ENCODE assay signal across 2 cellular contexts in genomic region chr17:65567566-65567965, GRCh38.
TF ChIP-seq lines count a peak whose summit lies in the region.

No MANE protein-coding gene starts in this region.

TF ChIP-seq in GM12891, 5 proteins besides CTCF, POLR2A, EP300 and RAD21 (continued from another document):
- no peak for TF ChIP-seq POLR2AphosphoS5 (IDR thresholded peaks at IDR 0.05; ENCODE audit: low read depth, low read length)
TF ChIP-seq in GM12891: peak in this region for 1.

TF ChIP-seq in GM12878, 131 proteins besides CTCF, POLR2A, EP300 and RAD21 (continued from another document and continues in another):
- TF ChIP-seq ATF7 (IDR thresholded peaks at IDR 0.05; ENCODE audit: low read depth): peak; percentile 20; the same call in 1 of the 2 replicates
- no peak for TF ChIP-seq KDM1A (IDR thresholded peaks at IDR 0.05; ENCODE audit: borderline replicate concordance)
- peak; percentile 41; the same call in 1 of the 2 replicates for TF ChIP-seq NFIC (IDR thresholded peaks at IDR 0.05; ENCODE audit: low read depth, low read length)
- no peak for TF ChIP-seq ATF2 (IDR thresholded peaks at IDR 0.05; ENCODE audit: low read length)
- TF ChIP-seq NRF1 (conservative IDR thresholded peaks at IDR 0.05; ENCODE audit: low read depth, low read length): no peak
- TF ChIP-seq ELK1 (IDR thresholded peaks at IDR 0.05; ENCODE audit: low read depth, low read length): no peak
- no peak for TF ChIP-seq RFX5 (IDR thresholded peaks at IDR 0.05; ENCODE audit: low read depth, low read length)
- peak; percentile 41 to 56; a peak in 2 of 4 replicates for TF ChIP-seq BHLHE40 (IDR thresholded peaks at IDR 0.05; ENCODE audit: borderline replicate concordance in 1 of 2, low read depth in 2 of 2, low read length in 1 of 2)
- no peak for TF ChIP-seq USF2 (IDR thresholded peaks at IDR 0.05; ENCODE audit: borderline replicate concordance, low read depth, low read length)
- TF ChIP-seq MXI1 (IDR thresholded peaks at IDR 0.05; ENCODE audit: low read depth, low read length): no peak
- peak; percentile 67 for TF ChIP-seq SKIL (IDR thresholded peaks at IDR 0.05; ENCODE audit: low read depth, poor library complexity, severe bottlenecking)
- TF ChIP-seq MYB (IDR thresholded peaks at IDR 0.05; ENCODE audit: borderline replicate concordance, low read depth, low read length): no peak
- TF ChIP-seq SPI1 (IDR thresholded peaks at IDR 0.05; ENCODE audit: borderline replicate concordance, insufficient read depth, low read depth, low read length): peak; percentile 71
- TF ChIP-seq CHD2 (IDR thresholded peaks at IDR 0.05; ENCODE audit: borderline replicate concordance, low read depth, low read length): no peak
- no peak for TF ChIP-seq BRCA1 (IDR thresholded peaks at IDR 0.05; ENCODE audit: low read depth, low read length)
- no peak for TF ChIP-seq NR2C2 (IDR thresholded peaks at IDR 0.05; ENCODE audit: borderline replicate concordance, control insufficient read depth, insufficient read length, low read depth)
- TF ChIP-seq MTA2 (IDR thresholded peaks at IDR 0.05; ENCODE audit: low read depth): peak; percentile 55; the same call in 1 of the 2 replicates
- no peak for TF ChIP-seq ZBTB4 (CRISPR knock-in tag; IDR thresholded peaks at IDR 0.05)
- no peak for TF ChIP-seq EZH2 (IDR thresholded peaks at IDR 0.05; ENCODE audit: borderline replicate concordance, control insufficient read depth, low read depth, low read length)
- no peak for TF ChIP-seq ESRRA (IDR thresholded peaks at IDR 0.05; ENCODE audit: low read length)
- TF ChIP-seq SUZ12 (IDR thresholded peaks at IDR 0.05; ENCODE audit: unreplicated experiment): no peak
- no peak for TF ChIP-seq CEBPZ (IDR thresholded peaks at IDR 0.05; ENCODE audit: low read depth, low read length)
- no peak for TF ChIP-seq IRF3 (IDR thresholded peaks at IDR 0.05)
- peak; percentile 24; the same call in 1 of the 2 replicates for TF ChIP-seq EED (IDR thresholded peaks at IDR 0.05; ENCODE audit: low read depth)
- no peak for TF ChIP-seq E2F4 (IDR thresholded peaks at IDR 0.05; ENCODE audit: low read depth, low read length)
- peak; percentile 18; the same call in 1 of the 2 replicates for TF ChIP-seq RAD51 (IDR thresholded peaks at IDR 0.05)
- TF ChIP-seq RELA (IDR thresholded peaks at IDR 0.05; ENCODE audit: borderline replicate concordance, partially characterized antibody): peak; percentile 86
- TF ChIP-seq MEF2A (IDR thresholded peaks at IDR 0.05; ENCODE audit: insufficient read depth, low read depth, low read length): 0 out of 2 replicates have a peak, but pooled peaks have one; percentile 18
- no peak for TF ChIP-seq ZBTB33 (IDR thresholded peaks at IDR 0.05)
- TF ChIP-seq ZBED1 (IDR thresholded peaks at IDR 0.05; ENCODE audit: borderline replicate concordance): no peak
- TF ChIP-seq YBX1 (IDR thresholded peaks at IDR 0.05): no peak
- no peak for TF ChIP-seq FOS (IDR thresholded peaks at IDR 0.05; ENCODE audit: borderline replicate concordance, extremely low read depth, insufficient read length)
- no peak for TF ChIP-seq TARDBP (IDR thresholded peaks at IDR 0.05; ENCODE audit: borderline replicate concordance)
- no peak for TF ChIP-seq SMAD1 (IDR thresholded peaks at IDR 0.05; ENCODE audit: low read depth, partially characterized antibody)
- no peak for TF ChIP-seq STAT3 (IDR thresholded peaks at IDR 0.05; ENCODE audit: low read depth, low read length)
- no peak for TF ChIP-seq PBX3 (IDR thresholded peaks at IDR 0.05; ENCODE audit: insufficient replicate concordance, low read depth, low read length)
- peak; percentile 14 for TF ChIP-seq BCL3 (IDR thresholded peaks at IDR 0.05; ENCODE audit: borderline replicate concordance, insufficient read depth, low read depth, low read length, poor library complexity, severe bottlenecking)
- no peak for TF ChIP-seq BCL11A (IDR thresholded peaks at IDR 0.05; ENCODE audit: low read depth, low read length)
- TF ChIP-seq ZNF384 (IDR thresholded peaks at IDR 0.05; ENCODE audit: borderline replicate concordance, low read depth, low read length): 0 out of 2 replicates have a peak, but pooled peaks have one; percentile 2
- TF ChIP-seq RB1 (IDR thresholded peaks at IDR 0.05; ENCODE audit: borderline replicate concordance): no peak
